10 cellular contexts compared by ENCODE assay signal in the genomic region with DNA sequence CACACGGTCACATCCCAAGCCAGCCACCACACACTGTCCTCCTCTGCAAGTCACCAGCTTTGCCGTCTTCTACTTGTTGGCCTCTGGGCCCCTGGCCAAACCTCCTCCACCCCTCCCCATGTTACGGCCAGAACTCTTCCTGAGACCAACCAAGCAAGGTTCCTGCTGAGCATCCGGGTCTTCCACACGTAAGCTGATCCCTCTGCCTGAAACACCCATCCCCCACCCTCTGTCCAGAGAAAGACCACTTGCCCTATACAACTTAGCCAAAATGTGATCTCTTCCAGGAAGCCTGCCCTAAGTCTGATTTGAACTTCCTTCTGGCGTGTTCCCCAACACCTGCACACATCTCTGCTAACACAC. TPM values are rescaled to one million over a fixed set of nuclear protein-coding genes. Genes with fewer than 3 reads are reported as not detected.
DNase-seq lines count a peak whose midpoint lies in the region; TF ChIP-seq lines count a peak whose summit lies in the region.
"Had no signal": no experiment of that assay in that cellular context is flagged by ENCODE, and none has a peak within 500 bp of the region (broad histone marks: within the 10 kb centered on the region; RNA-seq: fewer than 3 reads in every experiment).

No MANE protein-coding gene starts in this region.

- no peak overlapping the region for H3K4me3 ChIP-seq in osteoblast (ENCODE audit: insufficient read depth, low read length)

- H3K4me2 ChIP-seq in osteoblast (ENCODE audit: insufficient read depth, low read length): no peak overlapping the region

- peaks cover 26% of the 10 kb centered on the region for H3K36me3 Mint-ChIP-seq in endothelial cell (ENCODE audit: low read depth, unreplicated experiment)
- peaks cover 24% of the 10 kb centered on the region for H3K36me3 Mint-ChIP-seq in activated T-helper 1 cell treated with anti-CD3 and anti-CD28 coated beads, Interleukin-12 subunit alpha, Interleukin-12 subunit beta, Interleukin-2, Interleukin-4 antibody, amounts not matched to agents 30 ng/mL and 10 ng/mL and 1 ng/mL, durations not matched to agents 14 hours and 24 hours and 36 hours (ENCODE audit: low read depth)

- intact Hi-C loops in activated T-helper 1 cell treated with anti-CD3 and anti-CD28 coated beads, Interleukin-12 subunit alpha, Interleukin-12 subunit beta, Interleukin-2, Interleukin-4 antibody, amounts not matched to agents 30 ng/mL and 10 ng/mL and 1 ng/mL, durations not matched to agents 14 hours and 24 hours and 36 hours (cut with micrococcal nuclease): no loop called here

- H3K27ac Mint-ChIP-seq in endothelial cell (ENCODE audit: unreplicated experiment): peak overlapping the region; percentile 54
- no peak overlapping the region for H3K27ac Mint-ChIP-seq in activated T-helper 1 cell treated with anti-CD3 and anti-CD28 coated beads, Interleukin-12 subunit alpha, Interleukin-12 subunit beta, Interleukin-2, Interleukin-4 antibody, amounts not matched to agents 30 ng/mL and 10 ng/mL and 1 ng/mL, durations not matched to agents 14 hours and 24 hours and 36 hours
- H3K27ac Mint-ChIP-seq: activated CD8-positive, alpha-beta T cell treated with anti-CD3 and anti-CD28 coated beads, Interleukin-2, amount 10 ng/mL, durations not matched to agents 7 days and 5 days had no signal

- H3K79me2 ChIP-seq in osteoblast (ENCODE audit: insufficient read depth, low read length): peaks cover 13% of the 10 kb centered on the region

- H3K27ac ChIP-seq in osteoblast (ENCODE audit: low read depth, low read length): peak overlapping the region; percentile 60

- H3K27me3 ChIP-seq in osteoblast (ENCODE audit: insufficient read depth, low read length): no peaks in the 10 kb centered on the region

- no peaks in the 10 kb centered on the region for H3K9me3 Mint-ChIP-seq in endothelial cell (ENCODE audit: unreplicated experiment)
- H3K9me3 Mint-ChIP-seq in activated T-helper 1 cell treated with anti-CD3 and anti-CD28 coated beads, Interleukin-12 subunit alpha, Interleukin-12 subunit beta, Interleukin-2, Interleukin-4 antibody, amounts not matched to agents 30 ng/mL and 10 ng/mL and 1 ng/mL, durations not matched to agents 14 hours and 24 hours and 36 hours: no peaks in the 10 kb centered on the region

- H2AFZ ChIP-seq in osteoblast (ENCODE audit: low read length): no peak overlapping the region

- no peaks in the 10 kb centered on the region for H3K4me1 ChIP-seq in osteoblast (ENCODE audit: insufficient read depth, low read length)

- H3K9me3 ChIP-seq in osteoblast (ENCODE audit: low read depth, low read length): no peaks in the 10 kb centered on the region

- peaks cover 2% of the 10 kb centered on the region for H3K27me3 Mint-ChIP-seq in endothelial cell (ENCODE audit: unreplicated experiment)
- no peaks in the 10 kb centered on the region for H3K27me3 Mint-ChIP-seq in activated T-helper 1 cell treated with anti-CD3 and anti-CD28 coated beads, Interleukin-12 subunit alpha, Interleukin-12 subunit beta, Interleukin-2, Interleukin-4 antibody, amounts not matched to agents 30 ng/mL and 10 ng/mL and 1 ng/mL, durations not matched to agents 14 hours and 24 hours and 36 hours (ENCODE audit: insufficient read depth)
- H3K27me3 Mint-ChIP-seq: naive thymus-derived CD4-positive, alpha-beta T cell had no signal

- peak overlapping the region; percentile 9 for H3K4me3 Mint-ChIP-seq in endothelial cell (ENCODE audit: unreplicated experiment)
- H3K4me3 Mint-ChIP-seq in activated T-helper 1 cell treated with anti-CD3 and anti-CD28 coated beads, Interleukin-12 subunit alpha, Interleukin-12 subunit beta, Interleukin-2, Interleukin-4 antibody, amounts not matched to agents 30 ng/mL and 10 ng/mL and 1 ng/mL, durations not matched to agents 14 hours and 24 hours and 36 hours: no peak overlapping the region
- H3K4me3 Mint-ChIP-seq: activated CD8-positive, alpha-beta T cell treated with anti-CD3 and anti-CD28 coated beads, Interleukin-2, amount 10 ng/mL, durations not matched to agents 7 days and 5 days; naive thymus-derived CD4-positive, alpha-beta T cell had no signal

- DNase-seq in ELR (ENCODE audit: low read depth): peak; percentile 35
- peak; percentile 79 for DNase-seq in NCI-H2196 (lab: John Stamatoyannopoulos, UW; ENCODE audit: unreplicated experiment)
- peak; percentile 32 for DNase-seq in endothelial cell (ENCODE audit: low spot score)
- peak; percentile 60 for DNase-seq in osteoblast (ENCODE audit: insufficient read length, low spot score, missing footprints)
- DNase-seq in activated T-helper 1 cell treated with anti-CD3 and anti-CD28 coated beads, Interleukin-12 subunit alpha, Interleukin-12 subunit beta, Interleukin-2, Interleukin-4 antibody, amounts not matched to agents 30 ng/mL and 10 ng/mL and 1 ng/mL, durations not matched to agents 14 hours and 24 hours and 36 hours (ENCODE audit: low spot score): no peak
- DNase-seq in HUDEP-2 (lab: John Stamatoyannopoulos, UW; ENCODE audit: unreplicated experiment in 76 of 76): no peak
- no peak for DNase-seq in NCI-H1694 (lab: John Stamatoyannopoulos, UW)
- DNase-seq: activated CD8-positive, alpha-beta T cell treated with anti-CD3 and anti-CD28 coated beads, Interleukin-2, amount 10 ng/mL, durations not matched to agents 7 days and 5 days; naive thymus-derived CD4-positive, alpha-beta T cell; NCI-H1417 treated with DMSO at 0.1 percent for 48 hours had no signal

- no peak for TF ChIP-seq CTCF in endothelial cell (IDR thresholded peaks at IDR 0.05; ENCODE audit: unreplicated experiment)
- TF ChIP-seq CTCF in osteoblast (IDR thresholded peaks at IDR 0.05; ENCODE audit: extremely low read depth, low read depth, low read length): no peak

- peaks cover 13% of the 10 kb centered on the region for H4K20me1 ChIP-seq in osteoblast (ENCODE audit: insufficient read depth, low read length)

- H3K4me1 Mint-ChIP-seq in endothelial cell (ENCODE audit: unreplicated experiment): peaks cover 10% of the 10 kb centered on the region
- H3K4me1 Mint-ChIP-seq in activated T-helper 1 cell treated with anti-CD3 and anti-CD28 coated beads, Interleukin-12 subunit alpha, Interleukin-12 subunit beta, Interleukin-2, Interleukin-4 antibody, amounts not matched to agents 30 ng/mL and 10 ng/mL and 1 ng/mL, durations not matched to agents 14 hours and 24 hours and 36 hours (ENCODE audit: low read depth): no peaks in the 10 kb centered on the region

- H3K36me3 ChIP-seq in osteoblast (ENCODE audit: insufficient read depth, low read length): peaks cover 81% of the 10 kb centered on the region

RNA-seq across cellular contexts. Expression of a gene that starts 16.1 kb away (rescaled TPM):
- 1.2 TPM for total RNA-seq in endothelial cell (ENCODE audit: unreplicated experiment)
- total RNA-seq in osteoblast: 1.1 and 1.2 TPM in 2 replicates
- 0.36 and 0.66 TPM in 2 replicates for total RNA-seq in activated T-helper 1 cell treated with anti-CD3 and anti-CD28 coated beads, Interleukin-12 subunit alpha, Interleukin-12 subunit beta, Interleukin-2, Interleukin-4 antibody, amounts not matched to agents 30 ng/mL and 10 ng/mL and 1 ng/mL, durations not matched to agents 14 hours and 24 hours and 36 hours

RNA-seq across cellular contexts. Expression of a gene that starts 29.1 kb away (rescaled TPM):
- total RNA-seq in endothelial cell (ENCODE audit: unreplicated experiment) (71.5 TPM), osteoblast (29.8 and 31.8 TPM in 2 replicates)
- 197 and 199 TPM in 2 replicates for total RNA-seq in activated T-helper 1 cell treated with anti-CD3 and anti-CD28 coated beads, Interleukin-12 subunit alpha, Interleukin-12 subunit beta, Interleukin-2, Interleukin-4 antibody, amounts not matched to agents 30 ng/mL and 10 ng/mL and 1 ng/mL, durations not matched to agents 14 hours and 24 hours and 36 hours

RNA-seq across cellular contexts. Expression of a gene that starts 44.4 kb away (rescaled TPM):
- total RNA-seq in endothelial cell (ENCODE audit: unreplicated experiment) (69.2 TPM), osteoblast (43.6 and 53.6 TPM in 2 replicates)
- 77.1 and 79.0 TPM in 2 replicates for total RNA-seq in activated T-helper 1 cell treated with anti-CD3 and anti-CD28 coated beads, Interleukin-12 subunit alpha, Interleukin-12 subunit beta, Interleukin-2, Interleukin-4 antibody, amounts not matched to agents 30 ng/mL and 10 ng/mL and 1 ng/mL, durations not matched to agents 14 hours and 24 hours and 36 hours

RNA-seq across cellular contexts. Expression of a gene that starts 51.8 kb away (rescaled TPM):
- 20.1 TPM for total RNA-seq in endothelial cell (ENCODE audit: unreplicated experiment)
- 21.5 and 22.8 TPM in 2 replicates for total RNA-seq in osteoblast
- total RNA-seq in activated T-helper 1 cell treated with anti-CD3 and anti-CD28 coated beads, Interleukin-12 subunit alpha, Interleukin-12 subunit beta, Interleukin-2, Interleukin-4 antibody, amounts not matched to agents 30 ng/mL and 10 ng/mL and 1 ng/mL, durations not matched to agents 14 hours and 24 hours and 36 hours: 51.9 and 56.6 TPM in 2 replicates

Comparison
In these comparisons a context has a peak if more than half of its experiments do, and no peak if none do; other contexts are left out.
1. DNase-seq: peak in ELR (single experiment), NCI-H2196 (single experiment), endothelial cell (single experiment) and osteoblast (single experiment); none in activated T-helper 1 cell treated with anti-CD3 and anti-CD28 coated beads, Interleukin-12 subunit alpha, Interleukin-12 subunit beta, Interleukin-2, Interleukin-4 antibody, amounts not matched to agents 30 ng/mL and 10 ng/mL and 1 ng/mL, durations not matched to agents 14 hours and 24 hours and 36 hours (single experiment), HUDEP-2 (0 of 76) and NCI-H1694 (single experiment).